8 cellular contexts compared by ENCODE assay signal in genomic region chr14:24194186-24194872, GRCh38. TPM values are rescaled to one million over a fixed set of nuclear protein-coding genes. Genes with fewer than 3 reads are reported as not detected.
DNase-seq lines count a peak whose midpoint lies in the region; ATAC-seq and TF ChIP-seq lines count a peak whose summit lies in the region.

No MANE protein-coding gene starts in this region.

- intact Hi-C loops in natural killer cell (cut with micrococcal nuclease) = no loop called here

- no peaks in the 10 kb centered on the region for H3K9me3 Mint-ChIP-seq in natural killer cell

- peaks cover 42 to 53% of the 10 kb centered on the region in 2 donors for H3K4me1 Mint-ChIP-seq in natural killer cell

- TF ChIP-seq CTCF in AG04450 (IDR thresholded peaks at IDR 0.05; ENCODE audit: low read depth, low read length) (no peak), KMS-11 (conservative IDR thresholded peaks at IDR 0.05; ENCODE audit: low read depth, low read length) (no peak), natural killer cell (IDR thresholded peaks at IDR 0.05) (no peak)

- no peaks in the 10 kb centered on the region; the same call in 1 of the 2 replicates for H3K79me2 ChIP-seq in KMS-11 (ENCODE audit: insufficient read depth, low read depth)

- H3K9me3 ChIP-seq in AG04450 (ENCODE audit: control insufficient read depth, insufficient read depth, low read length) = no peaks in the 10 kb centered on the region; the same call in 1 of the 2 replicates

- H3K4me3 Mint-ChIP-seq in natural killer cell = peak overlapping the region; percentile 85

- H3K4me3 ChIP-seq in AG04450 (ENCODE audit: low read depth, low read length) (peak overlapping the region; percentile 87), KMS-11 (IDR thresholded peaks at IDR 0.05; ENCODE audit: insufficient read depth, low read depth, low read length) (no peak overlapping the region)

- no peak for DNase-seq in AG04450 (ENCODE audit: low read depth, low spot score)
- DNase-seq in cerebellar cortex (ENCODE audit: low spot score) = peak; percentile 18
- no peak for DNase-seq in natural killer cell
- no peak for DNase-seq in stimulated activated CD4-positive, alpha-beta T cell treated with anti-CD3 and anti-CD28 coated beads, Interleukin-12 subunit alpha, Interleukin-12 subunit beta, amount 100 ng/mL, for 4 hours
- no peak for DNase-seq in occipital lobe (lab: John Stamatoyannopoulos, UW)
- no peak for DNase-seq in activated CD4-positive, alpha-beta T cell treated with anti-CD3 and anti-CD28 coated beads, Interleukin-2, amount 50 U/mL, for 4 hours

- H3K36me3 Mint-ChIP-seq in natural killer cell = no peaks in the 10 kb centered on the region

- peak overlapping the region; percentile 81; the same call in 1 of the 2 replicates for H2AFZ ChIP-seq in KMS-11 (ENCODE audit: low read depth)

- H3K36me3 ChIP-seq in KMS-11 (ENCODE audit: insufficient read depth) = no peaks in the 10 kb centered on the region

- no peak for ATAC-seq in natural killer cell
- ATAC-seq in GM19395 (IDR thresholded peaks at IDR 0.05; ENCODE audit: unreplicated experiment) = no peak

- no peaks in the 10 kb centered on the region for H3K27me3 ChIP-seq in AG04450 (ENCODE audit: control insufficient read depth, insufficient read depth, low read length)
- no peaks in the 10 kb centered on the region for H3K27me3 ChIP-seq in KMS-11 (ENCODE audit: insufficient read depth, low read depth)

- H4K20me1 ChIP-seq in KMS-11 (ENCODE audit: insufficient read depth) = no peaks in the 10 kb centered on the region

- peaks cover 10% of the 10 kb centered on the region for H3K4me1 ChIP-seq in KMS-11 (ENCODE audit: low read depth, poor library complexity, severe bottlenecking)

- POLR2A ChIA-PET in AG04450 (lab: Yijun Ruan, JAX) = no interaction called here

- peak overlapping the region; percentile 91 to 96 for H3K27ac Mint-ChIP-seq in natural killer cell

- no peaks in the 10 kb centered on the region for H3K27me3 Mint-ChIP-seq in natural killer cell (ENCODE audit: low read depth in 2 of 2)

- H3K27ac ChIP-seq in AG04450 (ENCODE audit: low read depth, low read length) (no peak overlapping the region), KMS-11 (peak overlapping the region; percentile 94; the same call in 1 of the 2 replicates)

- H3K4me2 ChIP-seq in KMS-11 = peak overlapping the region; percentile 57

- H3K9ac ChIP-seq in KMS-11 = no peak overlapping the region

- CTCF ChIA-PET in AG04450 (lab: Charles Lee) = interaction anchor here (0.8 to 3.5 kb wide), 4 partner anchors 33 to 139 kb away, joined by 4 to 24 read pairs (median 4); partner anchors contain the start of genes IRF9 and TINF2

RNA-seq across cellular contexts. Expression of gene TM9SF1, which starts 0.9 kb away (rescaled TPM):
- polyA plus RNA-seq in AG04450 (2011; rRNA removed) = 41.7 and 44.9 TPM in 2 replicates
- 26.7 and 37.6 TPM in 2 replicates for polyA minus RNA-seq in AG04450 (2011; rRNA and poly(A)+ RNA removed)
- 10 to 100 TPM; 15.2 to 32.1 (median 28.7) TPM for total RNA-seq in natural killer cell
- total RNA-seq in occipital lobe = 20.6 TPM

RNA-seq across cellular contexts. Expression of gene IPO4, which starts 5.7 kb away (rescaled TPM):
- polyA plus RNA-seq in AG04450 (2011; rRNA removed) = 15.2 and 20.9 TPM in 2 replicates
- 32.0 and 33.0 TPM in 2 replicates for polyA minus RNA-seq in AG04450 (2011; rRNA and poly(A)+ RNA removed)
- total RNA-seq in natural killer cell = 10 to 100 TPM; 46.2 to 61.5 (median 51.9) TPM
- total RNA-seq in occipital lobe = 11.7 TPM

RNA-seq across cellular contexts. Expression of gene TSSK4, which starts 11.2 kb away (rescaled TPM):
- not detected in 2 replicates for polyA plus RNA-seq in AG04450 (2011; rRNA removed)
- polyA minus RNA-seq in AG04450 (2011; rRNA and poly(A)+ RNA removed) = 0.22 and 0.37 TPM in 2 replicates
- total RNA-seq in natural killer cell (1 to 10 TPM; 1.3 to 2.9 (median 1.5) TPM), occipital lobe (not detected)

RNA-seq across cellular contexts. Expression of gene CHMP4A, which starts 19.0 kb away (rescaled TPM):
- polyA plus RNA-seq in AG04450 (2011; rRNA removed) = 48.0 and 55.7 TPM in 2 replicates
- 7.6 and 10.6 TPM in 2 replicates for polyA minus RNA-seq in AG04450 (2011; rRNA and poly(A)+ RNA removed)
- 100 to 1,000 TPM; 105 to 118 (median 115) TPM for total RNA-seq in natural killer cell
- total RNA-seq in occipital lobe = 41.5 TPM

RNA-seq across cellular contexts. Expression of gene MDP1, which starts 21.5 kb away (rescaled TPM):
- 14.9 and 16.1 TPM in 2 replicates for polyA plus RNA-seq in AG04450 (2011; rRNA removed)
- 4.2 and 5.0 TPM in 2 replicates for polyA minus RNA-seq in AG04450 (2011; rRNA and poly(A)+ RNA removed)
- 1 to 10 TPM; 4.0 to 6.1 (median 5.5) TPM for total RNA-seq in natural killer cell
- total RNA-seq in occipital lobe = 15.6 TPM
